In genomic region chr1:3618904-3619671, GRCh38 we compare ENCODE assay signal across 8 cellular contexts. TPM values are rescaled to one million over a fixed set of nuclear protein-coding genes. Genes with fewer than 3 reads are reported as not detected.
DNase-seq lines count a peak whose midpoint lies in the region; ATAC-seq and TF ChIP-seq lines count a peak whose summit lies in the region.

No MANE protein-coding gene starts in this region.

- no peaks in the 10 kb centered on the region for H3K9me3 ChIP-seq in SK-N-SH
- no peaks in the 10 kb centered on the region for H3K9me3 ChIP-seq in upper lobe of right lung

- H2AFZ ChIP-seq in SK-N-SH (ENCODE audit: low read depth): no peak overlapping the region

- peaks cover 0 to 19% of the 10 kb centered on the region in 2 experiments; a peak in 1 of 4 replicates for H3K4me1 ChIP-seq in SK-N-SH (ENCODE audit: control insufficient read depth in 1 of 2, insufficient read depth in 2 of 2, low read depth in 1 of 2, low read length in 1 of 2)
- peaks cover 20% of the 10 kb centered on the region for H3K4me1 ChIP-seq in upper lobe of right lung

- peak; percentile 89 for ATAC-seq in upper lobe of right lung
- ATAC-seq in HG03521 (IDR thresholded peaks at IDR 0.05; ENCODE audit: unreplicated experiment): no peak

- no peaks in the 10 kb centered on the region for H3K36me3 ChIP-seq in SK-N-SH (replicated peaks in 1 of 2; ENCODE audit: control insufficient read depth in 1 of 2, insufficient read depth in 2 of 2, low read length in 1 of 2)
- H3K36me3 ChIP-seq in upper lobe of right lung: no peaks in the 10 kb centered on the region

- DNase-seq in GM10248 (ENCODE audit: extremely low spot score) (peak; percentile 81), LoVo (ENCODE audit: low spot score) (peak; percentile 72), SK-N-SH (peak; percentile 84), glomerular visceral epithelial cell (ENCODE audit: extremely low spot score) (peak; percentile 74), posterior cingulate gyrus (peak in 7 of 10 donors; percentile 52 to 94 (median 70)), upper lobe of right lung (no peak)
- DNase-seq in activated naive CD4-positive, alpha-beta T cell treated with anti-CD3 and anti-CD28 coated beads, Interleukin-2, amount 10 ng/mL, durations not matched to agents 7 days and 5 days: peak; percentile 83

- no peak overlapping the region for H3K27ac Mint-ChIP-seq in activated naive CD4-positive, alpha-beta T cell treated with anti-CD3 and anti-CD28 coated beads, Interleukin-2, amount 10 ng/mL, durations not matched to agents 7 days and 5 days

- H4K20me1 ChIP-seq in SK-N-SH (ENCODE audit: insufficient read depth): no peaks in the 10 kb centered on the region

- peak; percentile 84 for TF ChIP-seq RAD21 in SK-N-SH (IDR thresholded peaks at IDR 0.05; ENCODE audit: low read length)

- no peak overlapping the region for H3K4me3 Mint-ChIP-seq in activated naive CD4-positive, alpha-beta T cell treated with anti-CD3 and anti-CD28 coated beads, Interleukin-2, amount 10 ng/mL, durations not matched to agents 7 days and 5 days

- H3K27me3 ChIP-seq in SK-N-SH (ENCODE audit: insufficient read depth) (no peaks in the 10 kb centered on the region), upper lobe of right lung (no peaks in the 10 kb centered on the region)

- no peak overlapping the region for H3K4me2 ChIP-seq in SK-N-SH

- peak; percentile 82 for TF ChIP-seq CTCF in GM10248 (IDR thresholded peaks at IDR 0.05; ENCODE audit: control extremely low read depth, extremely low read depth, low read depth, missing control alignments)
- TF ChIP-seq CTCF in SK-N-SH (IDR thresholded peaks at IDR 0.05): peak; percentile 78
- TF ChIP-seq CTCF in upper lobe of right lung (IDR thresholded peaks at IDR 0.05): peak; percentile 81

- peaks cover 38% of the 10 kb centered on the region for H3K27me3 Mint-ChIP-seq in activated naive CD4-positive, alpha-beta T cell treated with anti-CD3 and anti-CD28 coated beads, Interleukin-2, amount 10 ng/mL, durations not matched to agents 7 days and 5 days

- no peaks in the 10 kb centered on the region for H3F3A ChIP-seq in SK-N-SH (replicated peaks; ENCODE audit: insufficient read depth)

- peaks cover 4% of the 10 kb centered on the region for H3K79me2 ChIP-seq in SK-N-SH (ENCODE audit: insufficient read depth)

- CTCF ChIA-PET in GM10248 (lab: Yijun Ruan, JAX): interaction anchor here (0.6 to 6.4 kb wide), 35 partner anchors 9 to 1237 kb away, joined by 3 to 71 read pairs (median 4); no protein-coding TSS in a partner anchor
- CTCF ChIA-PET in SK-N-SH (lab: Yijun Ruan, JAX): interaction anchor here (0.6 to 6.4 kb wide), 54 partner anchors 10 to 1503 kb away, joined by 3 to 78 read pairs (median 4); no protein-coding TSS in a partner anchor
- CTCF ChIA-PET in activated naive CD4-positive, alpha-beta T cell treated with anti-CD3 and anti-CD28 coated beads, Interleukin-2, amount 10 ng/mL, durations not matched to agents 7 days and 5 days (lab: Charles Lee): interaction anchor here (0.6 to 4.2 kb wide), 20 partner anchors 9 to 166 kb away, joined by 3 to 38 read pairs (median 4); partner anchors contain the start of gene TP73

- H3K4me3 ChIP-seq in SK-N-SH (ENCODE audit: low read depth in 2 of 2, low read length in 1 of 2) (peak overlapping the region in 1 of 2 experiments; percentile 45; a peak in 1 of 4 replicates), upper lobe of right lung (no peak overlapping the region)

- POLR2A ChIA-PET in GM10248 (lab: Yijun Ruan, JAX): no interaction called here
- POLR2A ChIA-PET in SK-N-SH (lab: Yijun Ruan, JAX): interaction anchor here (0.7 kb wide), 1 partner anchor 166 kb away, joined by 4 read pairs; no protein-coding TSS in a partner anchor

- no peak for TF ChIP-seq EP300 in SK-N-SH (IDR thresholded peaks at IDR 0.05; ENCODE audit: borderline replicate concordance in 1 of 2, low read depth in 1 of 2, low read length in 1 of 2)

- intact Hi-C loops in posterior cingulate gyrus (cut with DNase I) (loop anchor here (1.0 to 5.0 kb wide), 3 partner anchors 54 to 167 kb away; partner anchors contain the start of gene ARHGEF16), upper lobe of right lung (cut with DNase I) (loop anchor here (2.0 to 5.0 kb wide), 2 partner anchors 52 to 128 kb away; no protein-coding TSS in a partner anchor)

- peaks cover 17% of the 10 kb centered on the region for H3K4me1 Mint-ChIP-seq in activated naive CD4-positive, alpha-beta T cell treated with anti-CD3 and anti-CD28 coated beads, Interleukin-2, amount 10 ng/mL, durations not matched to agents 7 days and 5 days

- no peaks in the 10 kb centered on the region for H3K9me3 Mint-ChIP-seq in activated naive CD4-positive, alpha-beta T cell treated with anti-CD3 and anti-CD28 coated beads, Interleukin-2, amount 10 ng/mL, durations not matched to agents 7 days and 5 days

- no peak overlapping the region for H3K27ac ChIP-seq in SK-N-SH (ENCODE audit: low read depth in 2 of 2, low read length in 1 of 2)
- H3K27ac ChIP-seq in upper lobe of right lung: no peak overlapping the region

- no peaks in the 10 kb centered on the region for H3K9me2 ChIP-seq in SK-N-SH

- 34% methylated on average over 10 of the region's 21 CpGs for WGBS in SK-N-SH (ENCODE audit: low lambda C conversion rate)

- H3K36me3 Mint-ChIP-seq in activated naive CD4-positive, alpha-beta T cell treated with anti-CD3 and anti-CD28 coated beads, Interleukin-2, amount 10 ng/mL, durations not matched to agents 7 days and 5 days: no peaks in the 10 kb centered on the region

- H3K9ac ChIP-seq in SK-N-SH: no peak overlapping the region

TF ChIP-seq in SK-N-SH, 30 proteins besides CTCF, POLR2A, EP300 and RAD21:
- TF ChIP-seq NRF1 (IDR thresholded peaks at IDR 0.05; ENCODE audit: low read depth, low read length) (peak; percentile 25; the same call in 1 of the 2 replicates), RXRA (IDR thresholded peaks at IDR 0.05; ENCODE audit: borderline replicate concordance, low read depth) (no peak), SMC3 (IDR thresholded peaks at IDR 0.05; ENCODE audit: low read depth, low read length) (peak; percentile 90)

RNA-seq across cellular contexts. Expression of gene TPRG1L, which starts 5.7 kb away (rescaled TPM):
- 25.9 and 35.5 TPM in 2 replicates for polyA plus RNA-seq in SK-N-SH (2012; rRNA removed)
- 28.6 and 33.3 TPM in 2 replicates for polyA plus RNA-seq in SK-N-SH (2012; cell fraction: cytosol; rRNA removed)
- 17.7 and 20.1 TPM in 2 replicates for polyA plus RNA-seq in SK-N-SH (2012; cell fraction: nucleus; rRNA removed)
- 47.5 TPM for total RNA-seq in upper lobe of right lung

RNA-seq across cellular contexts. Expression of gene MEGF6, which starts 7.8 kb away (rescaled TPM):
- polyA plus RNA-seq in SK-N-SH (2012; rRNA removed): 5.8 and 7.6 TPM in 2 replicates
- polyA plus RNA-seq in SK-N-SH (2012; cell fraction: cytosol; rRNA removed): 1.3 and 2.9 TPM in 2 replicates
- 28.9 and 39.7 TPM in 2 replicates for polyA plus RNA-seq in SK-N-SH (2012; cell fraction: nucleus; rRNA removed)
- 96.6 TPM for total RNA-seq in upper lobe of right lung

RNA-seq across cellular contexts. Expression of gene WRAP73, which starts 30.8 kb away (rescaled TPM):
- 61.9 and 67.8 TPM in 2 replicates for polyA plus RNA-seq in SK-N-SH (2012; rRNA removed)
- 33.1 and 45.1 TPM in 2 replicates for polyA plus RNA-seq in SK-N-SH (2012; cell fraction: cytosol; rRNA removed)
- polyA plus RNA-seq in SK-N-SH (2012; cell fraction: nucleus; rRNA removed): 172 and 188 TPM in 2 replicates
- total RNA-seq in upper lobe of right lung: 18.5 TPM

RNA-seq across cellular contexts. Expression of gene TP73, which starts 33.2 kb away (rescaled TPM):
- polyA plus RNA-seq in SK-N-SH (2012; rRNA removed): 0.21 and 0.64 TPM in 2 replicates
- 0.28 and 0.41 TPM in 2 replicates for polyA plus RNA-seq in SK-N-SH (2012; cell fraction: cytosol; rRNA removed)
- polyA plus RNA-seq in SK-N-SH (2012; cell fraction: nucleus; rRNA removed): 1.4 and 1.8 TPM in 2 replicates
- total RNA-seq in upper lobe of right lung: 0.29 TPM
